In genomic region chr3:65245133-65246076, GRCh38 we compare ENCODE assay signal across 9 cellular contexts.
A peak's percentile ranks its signal among the peaks of the same experiment; 100 is the strongest.
DNase-seq lines count a peak whose midpoint lies in the region; ATAC-seq, FAIRE-seq and TF ChIP-seq lines count a peak whose summit lies in the region.
"Had no signal": no experiment of that assay in that cellular context is flagged by ENCODE, and none has a peak within 500 bp of the region (broad histone marks: within the 10 kb centered on the region; RNA-seq: fewer than 3 reads in every experiment).

No MANE protein-coding gene starts in this region.

- H3K36me3 ChIP-seq in HCT116 (ENCODE audit: control insufficient read depth in 1 of 2, insufficient read depth in 2 of 2, low read length in 2 of 2): no peaks in the 10 kb centered on the region
- H3K36me3 ChIP-seq in astrocyte (ENCODE audit: insufficient read depth, low read length): no peaks in the 10 kb centered on the region

- H3K9me2 ChIP-seq in HCT116 (ENCODE audit: insufficient read depth): no peaks in the 10 kb centered on the region

- no peaks in the 10 kb centered on the region for H3K9me3 Mint-ChIP-seq in astrocyte (ENCODE audit: unreplicated experiment)

- no peak overlapping the region for H3K4me3 Mint-ChIP-seq in astrocyte (ENCODE audit: unreplicated experiment)

- H4K20me1 ChIP-seq in HCT116 (ENCODE audit: insufficient read depth) (no peaks in the 10 kb centered on the region), astrocyte (ENCODE audit: insufficient read depth, low read length) (no peaks in the 10 kb centered on the region)

- DNase-seq in HCT116 (ENCODE audit: low read depth, low spot score) (no peak), astrocyte (ENCODE audit: low read depth) (peak; percentile 12), right cardiac atrium (no peak), stromal cell of bone marrow (ENCODE audit: low read depth) (peak; percentile 2), GM19238 (ENCODE audit: insufficient read length, low spot score) (no peak)
- no peak for DNase-seq in stimulated activated CD4-positive, alpha-beta T cell treated with anti-CD3 and anti-CD28 coated beads, Interleukin-12 subunit alpha, Interleukin-12 subunit beta, amount 100 ng/mL, for 4 hours
- no peak for DNase-seq in activated CD4-positive, alpha-beta T cell treated with anti-CD3 and anti-CD28 coated beads, Interleukin-2, amount 50 U/mL, for 48 hours
- DNase-seq: activated T-cell treated with anti-CD3 and anti-CD28 coated beads for 4 hours had no signal

- ATAC-seq in HCT116: no peak
- ATAC-seq in right cardiac atrium: peak; percentile 11 to 68
- ATAC-seq in GM18520 (IDR thresholded peaks at IDR 0.05; ENCODE audit: unreplicated experiment): no peak

- H3K27ac Mint-ChIP-seq in astrocyte (ENCODE audit: unreplicated experiment): no peak overlapping the region

- FAIRE-seq in astrocyte (lab: Jason Lieb, UNC): no peak

- H3K9me3 ChIP-seq in HCT116 (ENCODE audit: control insufficient read depth in 1 of 2, insufficient read depth in 1 of 2, low read depth in 1 of 2, low read length in 2 of 2) (no peaks in the 10 kb centered on the region), astrocyte (ENCODE audit: insufficient read depth, low read depth, low read length) (no peaks in the 10 kb centered on the region), right cardiac atrium (ENCODE audit: control insufficient read depth, low read length) (no peaks in the 10 kb centered on the region)

- no TSS peak for BruUV-seq in HCT116 (replicated peaks; lab: Mats Ljungman, UMichigan)

- TF ChIP-seq CTCF in HCT116 (IDR thresholded peaks at IDR 0.05 in 2 of 3, conservative IDR thresholded peaks at IDR 0.05 in 1 of 3; ENCODE audit: borderline replicate concordance in 1 of 3, insufficient read depth in 1 of 3, low read depth in 2 of 3, low read length in 2 of 3) (peak; percentile 18 to 34 (median 20); a peak in 3 of 6 replicates), astrocyte (IDR thresholded peaks at IDR 0.05; ENCODE audit: insufficient read depth, low read depth, low read length) (peak; percentile 35)

- no peak overlapping the region for H3K4me2 ChIP-seq in HCT116 (ENCODE audit: low read length)
- H3K4me2 ChIP-seq in astrocyte (ENCODE audit: low read length): no peak overlapping the region

- H3K79me2 ChIP-seq in HCT116 (ENCODE audit: insufficient read depth, low read length) (no peaks in the 10 kb centered on the region), astrocyte (ENCODE audit: insufficient read depth, low read length) (no peaks in the 10 kb centered on the region)

- H3K27me3 Mint-ChIP-seq in astrocyte (ENCODE audit: low read depth, unreplicated experiment): peaks cover 8% of the 10 kb centered on the region

- no peaks in the 10 kb centered on the region for H3K4me1 ChIP-seq in HCT116 (ENCODE audit: control insufficient read depth in 1 of 2, insufficient read depth in 2 of 2, low read length in 2 of 2)
- H3K4me1 ChIP-seq in astrocyte (ENCODE audit: insufficient read depth, low read length): no peaks in the 10 kb centered on the region
- no peaks in the 10 kb centered on the region for H3K4me1 ChIP-seq in right cardiac atrium (ENCODE audit: control insufficient read depth, insufficient read depth, low read length)

- H3K4me3 ChIP-seq in HCT116 (replicated peaks in 1 of 2; ENCODE audit: low read depth in 1 of 2, low read length in 2 of 2) (no peak overlapping the region), astrocyte (ENCODE audit: insufficient read depth, low read depth, low read length) (no peak overlapping the region), right cardiac atrium (ENCODE audit: low read length) (no peak overlapping the region)

- no peaks in the 10 kb centered on the region for H3K4me1 Mint-ChIP-seq in astrocyte (ENCODE audit: low read depth, unreplicated experiment)

- H3K9ac ChIP-seq in HCT116 (ENCODE audit: low read length) (no peak overlapping the region), astrocyte (ENCODE audit: low read length) (no peak overlapping the region)

- no peak for TF ChIP-seq POLR2A in HCT116 (IDR thresholded peaks at IDR 0.05; ENCODE audit: borderline replicate concordance, extremely low read depth, insufficient read depth, insufficient read length)

- CTCF ChIA-PET in HCT116 (lab: Charles Lee): no interaction called here

- peak; percentile 36; the same call in 1 of the 2 replicates for TF ChIP-seq RAD21 in HCT116 (IDR thresholded peaks at IDR 0.05; ENCODE audit: low read depth)

- intact Hi-C loops in HCT116 (cut with micrococcal nuclease) (loop anchor here (2.0 kb wide), 1 partner anchor 713 kb away; no protein-coding TSS in a partner anchor), right cardiac atrium (cut with DNase I) (loop anchor here in 2 of 4 donors (5.0 kb wide), 1 partner anchor 713 kb away; no protein-coding TSS in a partner anchor)

- POLR2A ChIA-PET in HCT116 (lab: Charles Lee): no interaction called here

- RAD21 ChIA-PET in HCT116 (lab: Charles Lee; ENCODE audit: low non-redundant PET in 1 of 2, low total read pairs in 2 of 2, uncharacterized antibody in 2 of 2, unreplicated experiment in 2 of 2): no interaction called here

- H2AFZ ChIP-seq in HCT116 (ENCODE audit: low read depth, low read length, poor library complexity, severe bottlenecking): no peak overlapping the region
- no peak overlapping the region for H2AFZ ChIP-seq in astrocyte (ENCODE audit: low read depth, low read length)

- H3K27ac ChIP-seq in HCT116 (ENCODE audit: low read depth, low read length) (no peak overlapping the region), astrocyte (ENCODE audit: low read depth, low read length) (no peak overlapping the region), right cardiac atrium (ENCODE audit: low read length) (no peak overlapping the region)

- peaks cover 4% of the 10 kb centered on the region for H3K27me3 ChIP-seq in HCT116 (ENCODE audit: insufficient read depth, low read length)
- H3K27me3 ChIP-seq in astrocyte (ENCODE audit: insufficient read depth, low read length): peaks cover 3% of the 10 kb centered on the region
- H3K27me3 ChIP-seq in right cardiac atrium (ENCODE audit: control insufficient read depth, insufficient read depth): no peaks in the 10 kb centered on the region

- WGBS in right cardiac atrium: 37% methylated on average over 9 of the region's 9 CpGs

- no peaks in the 10 kb centered on the region for H3K36me3 Mint-ChIP-seq in astrocyte (ENCODE audit: low read depth, unreplicated experiment)

TF ChIP-seq in HCT116, 20 proteins besides CTCF, POLR2A, EP300 and RAD21:
- TF ChIP-seq FOSL1 (IDR thresholded peaks at IDR 0.05; ENCODE audit: low read depth): no peak
- no peak for TF ChIP-seq SP1 (IDR thresholded peaks at IDR 0.05; ENCODE audit: low read depth)
- no peak for TF ChIP-seq SRF (IDR thresholded peaks at IDR 0.05; ENCODE audit: low read depth)
- no peak for TF ChIP-seq EGR1 (IDR thresholded peaks at IDR 0.05; ENCODE audit: low read depth)
- TF ChIP-seq SIN3A (IDR thresholded peaks at IDR 0.05; ENCODE audit: low read depth): no peak

Comparison
In these comparisons a context has a peak if more than half of its experiments do, and no peak if none do; other contexts are left out.
1. ATAC-seq: peak in right cardiac atrium (2 of 2); none in HCT116 (single experiment) and GM18520 (single experiment).
2. DNase-seq: peak in astrocyte (single experiment) and stromal cell of bone marrow (single experiment); none in HCT116 (single experiment), right cardiac atrium (0 of 3), stimulated activated CD4-positive, alpha-beta T cell treated with anti-CD3 and anti-CD28 coated beads, Interleukin-12 subunit alpha, Interleukin-12 subunit beta, amount 100 ng/mL, for 4 hours (single experiment), activated CD4-positive, alpha-beta T cell treated with anti-CD3 and anti-CD28 coated beads, Interleukin-2, amount 50 U/mL, for 48 hours (0 of 2) and GM19238 (single experiment).